In genomic region chr14:22426711-22427110, GRCh38 we compare ENCODE assay signal across 19 cellular contexts.
"Had no signal": no experiment of that assay in that cellular context is flagged by ENCODE, and none has a peak within 500 bp of the region (broad histone marks: within the 10 kb centered on the region; RNA-seq: fewer than 3 reads in every experiment).

No MANE protein-coding gene starts in this region.

- H3K4me3 Mint-ChIP-seq: naive thymus-derived CD4-positive, alpha-beta T cell; neural crest cell; stimulated activated memory B cell treated with anti-CD40 and anti-IgM and Interleukin-4, amounts not matched to agents 10 μg/mL and 1 μg/mL and 100 μg/mL, for 72 hours; stimulated activated naive CD8-positive, alpha-beta T cell treated with anti-CD3 and anti-CD28 coated beads, Interleukin-15, Interleukin-2, amounts not matched to agents 100 ng/mL and 50 ng/mL, for 24 hours had no signal

- H3K9me3 ChIP-seq: esophagus muscularis mucosa, gastroesophageal sphincter, prostate gland, right lobe of liver, tibial artery had no signal

- DNase-seq: effector memory CD4-positive, alpha-beta T cell; glutamatergic neuron; kidney; left cardiac atrium; left ventricle myocardium superior; naive thymus-derived CD4-positive, alpha-beta T cell; occipital lobe; right lobe of liver; stimulated activated CD4-positive, alpha-beta T cell treated with anti-CD3 and anti-CD28 coated beads, Interleukin-4, amount 100 ng/mL, for 1 hour; stimulated activated CD8-positive, alpha-beta memory T cell treated with anti-CD3 and anti-CD28 coated beads, Interleukin-4, amount 100 ng/mL, for 48 hours; tibial artery had no signal

- H3K27me3 ChIP-seq: gastroesophageal sphincter, right lobe of liver, tibial artery had no signal

- H3K4me3 ChIP-seq: gastroesophageal sphincter, prostate gland, right lobe of liver had no signal

- FAIRE-seq: kidney had no signal

- H3K27ac Mint-ChIP-seq: naive thymus-derived CD4-positive, alpha-beta T cell; stimulated activated memory B cell treated with anti-CD40 and anti-IgM and Interleukin-4, amounts not matched to agents 10 μg/mL and 1 μg/mL and 100 μg/mL, for 72 hours; stimulated activated naive CD8-positive, alpha-beta T cell treated with anti-CD3 and anti-CD28 coated beads, Interleukin-15, Interleukin-2, amounts not matched to agents 100 ng/mL and 50 ng/mL, for 24 hours had no signal

- H3K36me3 Mint-ChIP-seq: naive thymus-derived CD4-positive, alpha-beta T cell; stimulated activated memory B cell treated with anti-CD40 and anti-IgM and Interleukin-4, amounts not matched to agents 10 μg/mL and 1 μg/mL and 100 μg/mL, for 72 hours had no signal

- H2AFZ ChIP-seq: parathyroid adenoma had no signal

- H3K79me2 ChIP-seq: parathyroid adenoma had no signal

- H3K27me3 Mint-ChIP-seq: naive thymus-derived CD4-positive, alpha-beta T cell; stimulated activated naive CD8-positive, alpha-beta T cell treated with anti-CD3 and anti-CD28 coated beads, Interleukin-15, Interleukin-2, amounts not matched to agents 100 ng/mL and 50 ng/mL, for 24 hours had no signal

- H3K9me3 Mint-ChIP-seq: naive thymus-derived CD4-positive, alpha-beta T cell; neural crest cell; stimulated activated memory B cell treated with anti-CD40 and anti-IgM and Interleukin-4, amounts not matched to agents 10 μg/mL and 1 μg/mL and 100 μg/mL, for 72 hours; stimulated activated naive CD8-positive, alpha-beta T cell treated with anti-CD3 and anti-CD28 coated beads, Interleukin-15, Interleukin-2, amounts not matched to agents 100 ng/mL and 50 ng/mL, for 24 hours had no signal

- H3K36me3 ChIP-seq: esophagus muscularis mucosa, gastroesophageal sphincter, prostate gland, right lobe of liver, tibial artery had no signal

- H3K27ac ChIP-seq: epithelial cell of prostate, parathyroid adenoma, prostate gland, right lobe of liver had no signal

- H3K4me1 ChIP-seq: parathyroid adenoma, prostate gland had no signal

- ATAC-seq: stimulated activated memory B cell treated with anti-CD40 and anti-IgM and Interleukin-4, amounts not matched to agents 10 μg/mL and 1 μg/mL and 100 μg/mL, for 72 hours had no signal
